In genomic region chr9:128066713-128067621, GRCh38 we compare ENCODE assay signal across 8 cellular contexts. TPM values are rescaled to one million over a fixed set of nuclear protein-coding genes. Genes with fewer than 3 reads are reported as not detected.
DNase-seq lines count a peak whose midpoint lies in the region; ATAC-seq and TF ChIP-seq lines count a peak whose summit lies in the region.

A gene with protein sequence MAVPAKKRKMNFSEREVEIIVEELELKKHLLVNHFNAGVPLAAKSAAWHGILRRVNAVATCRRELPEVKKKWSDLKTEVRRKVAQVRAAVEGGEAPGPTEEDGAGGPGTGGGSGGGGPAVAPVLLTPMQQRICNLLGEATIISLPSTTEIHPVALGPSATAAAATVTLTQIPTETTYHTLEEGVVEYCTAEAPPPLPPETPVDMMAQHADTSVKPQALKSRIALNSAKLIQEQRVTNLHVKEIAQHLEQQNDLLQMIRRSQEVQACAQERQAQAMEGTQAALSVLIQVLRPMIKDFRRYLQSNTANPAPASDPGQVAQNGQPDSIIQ (minus strand): TSS chr9:128067320. CDS start chr9:128067101, 219 bp downstream.

- peaks cover 62% of the 10 kb centered on the region for H3K4me1 Mint-ChIP-seq in activated T-cell treated with anti-CD3 and anti-CD28 coated beads, Interleukin-2, amount 50 U/mL, for 24 hours (ENCODE audit: low read depth)

- peak within 1 kb of the TSS; percentile 94 for H3K4me3 Mint-ChIP-seq in activated T-cell treated with anti-CD3 and anti-CD28 coated beads, Interleukin-2, amount 50 U/mL, for 24 hours

- DNase-seq in DMS153 (lab: John Stamatoyannopoulos, UW) (peak; percentile 99), PC-9 (peak; percentile 97 to 98)
- DNase-seq in Jurkat, Clone E6-1 (ENCODE audit: low read depth, low spot score), result peak; percentile 100
- peak; percentile 97 for DNase-seq in activated T-cell treated with anti-CD3 and anti-CD28 coated beads, Interleukin-2, amount 50 U/mL, for 24 hours
- DNase-seq in stimulated activated CD8-positive, alpha-beta memory T cell treated with anti-CD3 and anti-CD28 coated beads, Interleukin-7, amount 100 ng/mL, for 1 hour (ENCODE audit: low read depth in 2 of 2), result peak; percentile 86 to 87

- H3K79me2 ChIP-seq in PC-9 (ENCODE audit: low read depth), result peaks cover 51% of the 10 kb centered on the region

- H3K9me3 Mint-ChIP-seq in activated T-cell treated with anti-CD3 and anti-CD28 coated beads, Interleukin-2, amount 50 U/mL, for 24 hours, result no peaks in the 10 kb centered on the region

- H3K27ac ChIP-seq in PC-9 (peak within 1 kb of the TSS; percentile 94), esophagus (ENCODE audit: low read depth in 2 of 2, low read length in 1 of 2) (peak within 1 kb of the TSS; percentile 95 to 99)

- H3K9ac ChIP-seq in mucosa of stomach (ENCODE audit: low read length), result peak within 1 kb of the TSS; percentile 93

- no peaks in the 10 kb centered on the region for H3K27me3 Mint-ChIP-seq in activated T-cell treated with anti-CD3 and anti-CD28 coated beads, Interleukin-2, amount 50 U/mL, for 24 hours

- CTCF ChIA-PET in PC-9 (lab: Charles Lee), result interaction anchor here (0.5 to 2.9 kb wide), 9 partner anchors 12 to 281 kb away, joined by 3 to 13 read pairs (median 4); partner anchors contain the start of gene CDK9

- no peaks in the 10 kb centered on the region for H4K20me1 ChIP-seq in PC-9 (ENCODE audit: insufficient read depth)

- BruUV-seq in PC-9 (replicated peaks; lab: Mats Ljungman, UMichigan), result no TSS peak

- ATAC-seq in GM21619 (IDR thresholded peaks at IDR 0.05; ENCODE audit: unreplicated experiment), result peak; percentile 52

- H3F3A ChIP-seq in PC-9 (ENCODE audit: insufficient read depth, low read depth), result peaks cover 6% of the 10 kb centered on the region; the same call in 1 of the 2 replicates

- no peak for TF ChIP-seq CTCF in PC-9 (conservative IDR thresholded peaks at IDR 0.05)

- H3K9me3 ChIP-seq in PC-9 (ENCODE audit: insufficient read depth, low read depth), result no peaks in the 10 kb centered on the region
- no peaks in the 10 kb centered on the region for H3K9me3 ChIP-seq in esophagus (ENCODE audit: control insufficient read depth in 2 of 2, insufficient read depth in 1 of 2, low read depth in 1 of 2, low read length in 1 of 2)
- H3K9me3 ChIP-seq in mucosa of stomach (ENCODE audit: control insufficient read depth, low read length), result no peaks in the 10 kb centered on the region

- no peak within 1 kb of the TSS for H3K27ac Mint-ChIP-seq in activated T-cell treated with anti-CD3 and anti-CD28 coated beads, Interleukin-2, amount 50 U/mL, for 24 hours

- H3K27me3 ChIP-seq in PC-9 (ENCODE audit: insufficient read depth, low read depth) (no peaks in the 10 kb centered on the region), esophagus (ENCODE audit: control insufficient read depth in 1 of 2, insufficient read depth in 2 of 2, low read length in 2 of 2) (no peaks in the 10 kb centered on the region), mucosa of stomach (ENCODE audit: control insufficient read depth, insufficient read depth, low read length) (no peaks in the 10 kb centered on the region)

- peak within 1 kb of the TSS; percentile 92 for H3K4me2 ChIP-seq in PC-9

- H3K4me1 ChIP-seq in PC-9 (replicated peaks; ENCODE audit: insufficient read depth), result peaks cover 31% of the 10 kb centered on the region
- peaks cover 8 to 14% of the 10 kb centered on the region in 2 donors for H3K4me1 ChIP-seq in esophagus (ENCODE audit: control insufficient read depth in 2 of 2, insufficient read depth in 2 of 2, low read length in 1 of 2)
- peaks cover 20% of the 10 kb centered on the region for H3K4me1 ChIP-seq in mucosa of stomach (ENCODE audit: control insufficient read depth, insufficient read depth, low read length)

- 33 to 35% methylated on average over 52 to 53 of the region's 53 CpGs for WGBS in esophagus, 2 donors

- H2AFZ ChIP-seq in PC-9, result peak within 1 kb of the TSS; percentile 92

- POLR2A ChIA-PET in PC-9 (lab: Charles Lee; ENCODE audit: unreplicated experiment), result interaction anchor here (0.6 to 1.3 kb wide), 8 partner anchors 15 to 545 kb away, joined by 3 to 11 read pairs (median 4); partner anchors contain the start of genes EEIG1 and ST6GALNAC4

- peaks cover 27% of the 10 kb centered on the region for H3K36me3 Mint-ChIP-seq in activated T-cell treated with anti-CD3 and anti-CD28 coated beads, Interleukin-2, amount 50 U/mL, for 24 hours (ENCODE audit: low read depth)

- H3K36me3 ChIP-seq in PC-9 (ENCODE audit: low read depth), result no peaks in the 10 kb centered on the region
- H3K36me3 ChIP-seq in esophagus (ENCODE audit: control insufficient read depth in 2 of 2, insufficient read depth in 2 of 2, low read length in 1 of 2), result peaks cover 0 to 16% of the 10 kb centered on the region in 2 donors
- H3K36me3 ChIP-seq in mucosa of stomach (ENCODE audit: control insufficient read depth, insufficient read depth, low read length), result peaks cover 10% of the 10 kb centered on the region

- H3K9me2 ChIP-seq in PC-9 (ENCODE audit: insufficient read depth), result no peaks in the 10 kb centered on the region

- H3K4me3 ChIP-seq in Jurkat, Clone E6-1 (ENCODE audit: low read length), result peak within 1 kb of the TSS; percentile 92
- peak within 1 kb of the TSS; percentile 87 for H3K4me3 ChIP-seq in PC-9
- peak within 1 kb of the TSS; percentile 79 to 98 for H3K4me3 ChIP-seq in esophagus (ENCODE audit: low read depth in 1 of 2, low read length in 2 of 2)
- peak within 1 kb of the TSS; percentile 90 for H3K4me3 ChIP-seq in mucosa of stomach (ENCODE audit: low read length)

- intact Hi-C loops in PC-9 (cut with micrococcal nuclease; ENCODE audit: unreplicated experiment), result loop anchor here (1.0 kb wide), 1 partner anchor 15 kb away; no protein-coding TSS in a partner anchor

RNA-seq across cellular contexts. Expression of the gene that starts here (rescaled TPM):
- polyA plus RNA-seq in Jurkat, Clone E6-1 (2012; ENCODE audit: insufficient read depth, insufficient read length), result 13.1 TPM
- total RNA-seq in PC-9 (2021), result 16.1 and 17.3 TPM in 2 replicates
- polyA plus RNA-seq in esophagus, result 1 to 10 TPM; 6.1 to 6.9 TPM

Comparison
In these comparisons a context has a peak if more than half of its experiments do, and no peak if none do; other contexts are left out.
1. Peak in every context shown above with its lines: DNase-seq, ATAC-seq, H3K4me3 ChIP-seq and H3K27ac ChIP-seq.